In the genomic region with DNA sequence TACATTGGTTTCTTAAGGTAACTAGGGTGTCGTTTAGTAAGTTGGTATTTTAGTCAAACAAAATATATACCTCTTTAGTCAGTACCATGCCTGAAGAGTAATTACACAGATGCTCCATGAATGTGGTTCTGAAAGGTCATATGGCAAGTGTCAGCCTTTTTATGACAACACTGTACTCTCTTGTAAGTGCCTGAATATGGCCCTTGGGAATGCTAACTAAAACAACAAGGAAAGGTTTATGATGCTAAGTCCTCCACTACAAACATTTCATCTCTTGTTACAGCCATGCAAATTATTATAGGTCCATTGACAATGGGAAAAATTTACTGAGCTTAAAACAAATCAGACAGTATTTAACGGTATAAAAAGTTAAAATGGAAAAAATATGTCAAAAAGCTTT, we compare ENCODE assay signal across 26 cellular contexts. TPM values are rescaled to one million over a fixed set of nuclear protein-coding genes. Genes with fewer than 3 reads are reported as not detected.
A peak's percentile ranks its signal among the peaks of the same experiment; 100 is the strongest.
DNase-seq lines count a peak whose midpoint lies in the region; ATAC-seq and TF ChIP-seq lines count a peak whose summit lies in the region.
"Had no signal": no experiment of that assay in that cellular context is flagged by ENCODE, and none has a peak within 500 bp of the region (broad histone marks: within the 10 kb centered on the region; RNA-seq: fewer than 3 reads in every experiment).

No MANE protein-coding gene starts in this region.

- H3K9me3 Mint-ChIP-seq in GM23338 = no peaks in the 10 kb centered on the region
- no peaks in the 10 kb centered on the region for H3K9me3 Mint-ChIP-seq in activated naive CD4-positive, alpha-beta T cell treated with anti-CD3 and anti-CD28 coated beads, Interleukin-2, amount 10 ng/mL, durations not matched to agents 7 days and 5 days
- H3K9me3 Mint-ChIP-seq: CD4-positive, CD25-positive, alpha-beta regulatory T cell; mesothelial cell of epicardium; natural killer cell treated with Interleukin-12 subunit alpha and Interleukin-12 subunit beta and Interleukin-15 and Interleukin-18, amount 100 ng/mL, for 72 hours had no signal

- H3K27me3 Mint-ChIP-seq in GM23338 (ENCODE audit: insufficient read depth, low read depth, poor library complexity) = peaks cover 35% of the 10 kb centered on the region
- H3K27me3 Mint-ChIP-seq in activated naive CD4-positive, alpha-beta T cell treated with anti-CD3 and anti-CD28 coated beads, Interleukin-2, amount 10 ng/mL, durations not matched to agents 7 days and 5 days = peaks cover 35% of the 10 kb centered on the region

- peaks cover 18% of the 10 kb centered on the region for H3K4me1 Mint-ChIP-seq in GM23338
- peaks cover 24% of the 10 kb centered on the region for H3K4me1 Mint-ChIP-seq in activated naive CD4-positive, alpha-beta T cell treated with anti-CD3 and anti-CD28 coated beads, Interleukin-2, amount 10 ng/mL, durations not matched to agents 7 days and 5 days

- H3K9me3 ChIP-seq in OCI-LY3 (ENCODE audit: insufficient read depth, low read length) (no peaks in the 10 kb centered on the region), mucosa of descending colon (no peaks in the 10 kb centered on the region)
- H3K9me3 ChIP-seq: gastroesophageal sphincter, transverse colon had no signal

- DNase-seq in EH (ENCODE audit: low read depth) = peak; percentile 78
- DNase-seq in hepatic stellate cell (ENCODE audit: low spot score) = peak; percentile 19
- DNase-seq in GM23338 (ENCODE audit: low spot score) = no peak
- no peak for DNase-seq in 8988T
- DNase-seq in mucosa of descending colon = no peak
- DNase-seq in activated naive CD4-positive, alpha-beta T cell treated with anti-CD3 and anti-CD28 coated beads, Interleukin-2, amount 10 ng/mL, durations not matched to agents 7 days and 5 days = no peak
- DNase-seq: activated CD4-positive, alpha-beta T cell treated with anti-CD3 and anti-CD28 coated beads, Interleukin-2, amount 50 U/mL, for 48 hours; activated CD4-positive, CD25-positive, alpha-beta regulatory T cell; activated naive CD4-positive, alpha-beta T cell treated with Interleukin-2 at 50 U/mL for 16 hours; CD4-positive, CD25-positive, alpha-beta regulatory T cell; hypothalamus; KG1; left ventricle myocardium superior; NCI-H1694 treated with DMSO at 0.1 percent for 48 hours; NCI-H2227 treated with DMSO at 0.1 percent for 48 hours; NCI-H748 treated with DMSO at 0.1 percent for 48 hours; Right ventricle myocardium superior; transverse colon had no signal

- H3K9ac ChIP-seq in KMS-11 (no peak overlapping the region), OCI-LY3 (ENCODE audit: low read length) (no peak overlapping the region)

- H3K9me2 ChIP-seq in GM23338 (ENCODE audit: insufficient read depth) = no peaks in the 10 kb centered on the region

- H3K4me2 ChIP-seq in KMS-11 = peak overlapping the region; percentile 94; the same call in 1 of the 2 replicates
- peak overlapping the region; percentile 53; the same call in 1 of the 2 replicates for H3K4me2 ChIP-seq in OCI-LY3 (ENCODE audit: low read length)
- H3K4me2 ChIP-seq in GM23338 = no peak overlapping the region

- no peaks in the 10 kb centered on the region; the same call in 2 of the 3 replicates for H3K36me3 Mint-ChIP-seq in GM23338 (ENCODE audit: low read depth)
- H3K36me3 Mint-ChIP-seq in activated naive CD4-positive, alpha-beta T cell treated with anti-CD3 and anti-CD28 coated beads, Interleukin-2, amount 10 ng/mL, durations not matched to agents 7 days and 5 days = peaks cover 1% of the 10 kb centered on the region
- H3K36me3 Mint-ChIP-seq: CD4-positive, CD25-positive, alpha-beta regulatory T cell; mesothelial cell of epicardium; natural killer cell treated with Interleukin-12 subunit alpha and Interleukin-12 subunit beta and Interleukin-15 and Interleukin-18, amount 100 ng/mL, for 72 hours had no signal

- no peak for TF ChIP-seq CTCF in KMS-11 (conservative IDR thresholded peaks at IDR 0.05; ENCODE audit: low read depth, low read length)
- no peak for TF ChIP-seq CTCF in OCI-LY3 (IDR thresholded peaks at IDR 0.05; ENCODE audit: low read depth, low read length)
- TF ChIP-seq CTCF in GM23338 (conservative IDR thresholded peaks at IDR 0.05; ENCODE audit: low read depth in 2 of 2) = no peak
- no peak for TF ChIP-seq CTCF in mucosa of descending colon (IDR thresholded peaks at IDR 0.05)

- intact Hi-C loops in mucosa of descending colon (cut with DNase I, micrococcal nuclease) = no loop called here

- no peaks in the 10 kb centered on the region for H3F3A ChIP-seq in GM23338 (replicated peaks; ENCODE audit: low read depth)

- no peak for ATAC-seq in GM23338
- ATAC-seq in mucosa of descending colon = no peak
- ATAC-seq: esophagus mucosa; gastroesophageal sphincter; left ventricle myocardium superior; natural killer cell treated with Interleukin-12 subunit alpha and Interleukin-12 subunit beta and Interleukin-15 and Interleukin-18, amount 100 ng/mL, for 72 hours had no signal

- H2AFZ ChIP-seq in KMS-11 (ENCODE audit: low read depth) = no peak overlapping the region
- H2AFZ ChIP-seq in OCI-LY3 (ENCODE audit: low read depth, low read length) = no peak overlapping the region
- H2AFZ ChIP-seq in GM23338 = no peak overlapping the region

- no peak overlapping the region for H3K27ac Mint-ChIP-seq in GM23338
- no peak overlapping the region for H3K27ac Mint-ChIP-seq in activated naive CD4-positive, alpha-beta T cell treated with anti-CD3 and anti-CD28 coated beads, Interleukin-2, amount 10 ng/mL, durations not matched to agents 7 days and 5 days
- H3K27ac Mint-ChIP-seq: CD4-positive, CD25-positive, alpha-beta regulatory T cell; mesothelial cell of epicardium; natural killer cell treated with Interleukin-12 subunit alpha and Interleukin-12 subunit beta and Interleukin-15 and Interleukin-18, amount 100 ng/mL, for 72 hours had no signal

- H3K27me3 ChIP-seq in KMS-11 (ENCODE audit: insufficient read depth, low read depth) (no peaks in the 10 kb centered on the region), OCI-LY3 (ENCODE audit: low read depth, low read length) (peaks cover 69% of the 10 kb centered on the region), GM23338 (ENCODE audit: insufficient read depth) (peaks cover 67% of the 10 kb centered on the region)

- H3K4me3 ChIP-seq in KMS-11 (IDR thresholded peaks at IDR 0.05; ENCODE audit: insufficient read depth, low read depth, low read length) = no peak overlapping the region
- no peak overlapping the region for H3K4me3 ChIP-seq in OCI-LY3 (ENCODE audit: low read length)
- H3K4me3 ChIP-seq in GM23338 = no peak overlapping the region
- no peak overlapping the region for H3K4me3 ChIP-seq in mucosa of descending colon
- H3K4me3 ChIP-seq: cardiac muscle cell, coronary artery, gastroesophageal sphincter, transverse colon had no signal

- H4K20me1 ChIP-seq in KMS-11 (ENCODE audit: insufficient read depth) (no peaks in the 10 kb centered on the region), OCI-LY3 (ENCODE audit: insufficient read depth, low read length) (no peaks in the 10 kb centered on the region; the same call in 1 of the 2 replicates), GM23338 (replicated peaks; ENCODE audit: insufficient read depth) (no peaks in the 10 kb centered on the region)

- CTCF ChIA-PET in activated naive CD4-positive, alpha-beta T cell treated with anti-CD3 and anti-CD28 coated beads, Interleukin-2, amount 10 ng/mL, durations not matched to agents 7 days and 5 days (lab: Charles Lee) = interaction anchor here (1.3 to 4.8 kb wide), 4 partner anchors 8 to 941 kb away, joined by 3 to 43 read pairs (median 6); no protein-coding TSS in a partner anchor

- peaks cover 55% of the 10 kb centered on the region for H3K79me2 ChIP-seq in KMS-11 (ENCODE audit: insufficient read depth, low read depth)
- H3K79me2 ChIP-seq in OCI-LY3 (ENCODE audit: low read length) = no peaks in the 10 kb centered on the region
- H3K79me2 ChIP-seq in GM23338 (replicated peaks; ENCODE audit: insufficient read depth) = no peaks in the 10 kb centered on the region

- 0 out of 2 replicates have a peak overlapping the region, but pooled peaks have one; percentile 12 for H3K27ac ChIP-seq in KMS-11
- H3K27ac ChIP-seq in OCI-LY3 (ENCODE audit: low read length) = no peak overlapping the region
- no peak overlapping the region for H3K27ac ChIP-seq in GM23338 (ENCODE audit: low read depth)
- H3K27ac ChIP-seq: cardiac muscle cell, coronary artery, gastroesophageal sphincter, transverse colon had no signal

- H3K4me1 ChIP-seq in KMS-11 (ENCODE audit: low read depth, poor library complexity, severe bottlenecking) (peaks cover 46% of the 10 kb centered on the region), OCI-LY3 (ENCODE audit: low read length) (peaks cover 36% of the 10 kb centered on the region), GM23338 (ENCODE audit: insufficient read depth) (peaks cover 24% of the 10 kb centered on the region), mucosa of descending colon (ENCODE audit: low read depth) (peaks cover 4% of the 10 kb centered on the region)

- H3K36me3 ChIP-seq in KMS-11 (ENCODE audit: insufficient read depth) (no peaks in the 10 kb centered on the region), OCI-LY3 (replicated peaks; ENCODE audit: low read depth, low read length) (no peaks in the 10 kb centered on the region), GM23338 (ENCODE audit: insufficient read depth) (no peaks in the 10 kb centered on the region), mucosa of descending colon (ENCODE audit: low read depth) (no peaks in the 10 kb centered on the region)
- H3K36me3 ChIP-seq: cardiac muscle cell, gastroesophageal sphincter, transverse colon had no signal

- no peak overlapping the region for H3K4me3 Mint-ChIP-seq in GM23338
- no peak overlapping the region for H3K4me3 Mint-ChIP-seq in activated naive CD4-positive, alpha-beta T cell treated with anti-CD3 and anti-CD28 coated beads, Interleukin-2, amount 10 ng/mL, durations not matched to agents 7 days and 5 days
- H3K4me3 Mint-ChIP-seq: CD4-positive, CD25-positive, alpha-beta regulatory T cell; mesothelial cell of epicardium; natural killer cell treated with Interleukin-12 subunit alpha and Interleukin-12 subunit beta and Interleukin-15 and Interleukin-18, amount 100 ng/mL, for 72 hours had no signal

RNA-seq across cellular contexts. Expression of gene SUPT3H, which starts 39.0 kb away (rescaled TPM):
- 11.4 and 19.0 TPM in 2 replicates for total RNA-seq in GM23338 (2014; rRNA removed; shearing (Covaris generic))
- 23.2 and 30.1 TPM in 2 replicates for polyA plus RNA-seq in GM23338 (2016; fragmentation: Nextera tagmentation; extraction: Ambion mirVana)
- 1 to 10 TPM; 3.0 to 8.1 (median 3.5) TPM for total RNA-seq in mucosa of descending colon

Comparison
In these comparisons a context has a peak if more than half of its experiments do, and no peak if none do; other contexts are left out.
1. DNase-seq: peak in EH (single experiment) and hepatic stellate cell (single experiment); none in GM23338 (single experiment), 8988T (single experiment), mucosa of descending colon (0 of 3) and activated naive CD4-positive, alpha-beta T cell treated with anti-CD3 and anti-CD28 coated beads, Interleukin-2, amount 10 ng/mL, durations not matched to agents 7 days and 5 days (single experiment).